32 cellular contexts compared by ENCODE assay signal in the genomic region with DNA sequence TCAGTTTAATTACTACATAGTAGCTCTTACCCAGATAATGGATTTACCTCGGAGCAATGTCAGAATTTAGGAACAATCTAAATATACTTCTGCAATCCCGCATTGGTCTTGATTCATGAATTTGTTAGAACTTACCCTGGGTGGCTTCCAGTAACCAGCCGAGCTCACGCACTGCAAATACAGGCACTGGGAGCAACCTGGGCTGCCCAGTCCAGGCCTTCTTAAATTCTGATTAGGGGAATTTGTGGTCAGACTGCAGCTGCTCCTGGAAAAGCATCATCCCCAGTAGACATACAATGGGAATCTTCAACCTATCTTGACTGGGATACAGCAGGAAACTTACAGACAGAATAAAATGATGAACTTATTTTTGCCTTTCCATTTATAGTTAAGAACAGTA.
"Had no signal": no experiment of that assay in that cellular context is flagged by ENCODE, and none has a peak within 500 bp of the region (broad histone marks: within the 10 kb centered on the region; RNA-seq: fewer than 3 reads in every experiment).

No MANE protein-coding gene starts in this region.

- H3K9me3 Mint-ChIP-seq: natural killer cell; nephron; neural progenitor cell; stimulated activated memory B cell treated with anti-CD40 and anti-IgM and Interleukin-4, amounts not matched to agents 10 μg/mL and 1 μg/mL and 100 μg/mL, for 72 hours; stimulated activated naive CD8-positive, alpha-beta T cell treated with anti-CD3 and anti-CD28 coated beads, Interleukin-15, amount 100 ng/mL, for 72 hours; type B pancreatic cell had no signal

- H3K36me3 ChIP-seq: neural progenitor cell, ovary, right lobe of liver, sigmoid colon, spleen, suprapubic skin, tibial artery, transverse colon, upper lobe of right lung, uterus had no signal

- H3K4me1 Mint-ChIP-seq: natural killer cell; nephron; neural progenitor cell; stimulated activated memory B cell treated with anti-CD40 and anti-IgM and Interleukin-4, amounts not matched to agents 10 μg/mL and 1 μg/mL and 100 μg/mL, for 72 hours; stimulated activated naive CD8-positive, alpha-beta T cell treated with anti-CD3 and anti-CD28 coated beads, Interleukin-15, amount 100 ng/mL, for 72 hours had no signal

- H3K4me3 Mint-ChIP-seq: natural killer cell; nephron; neural progenitor cell; stimulated activated memory B cell treated with anti-CD40 and anti-IgM and Interleukin-4, amounts not matched to agents 10 μg/mL and 1 μg/mL and 100 μg/mL, for 72 hours; stimulated activated naive CD8-positive, alpha-beta T cell treated with anti-CD3 and anti-CD28 coated beads, Interleukin-15, amount 100 ng/mL, for 72 hours; type B pancreatic cell had no signal

- H3K9me3 ChIP-seq: ovary, psoas muscle, right lobe of liver, sigmoid colon, spleen, suprapubic skin, testis, tibial artery, transverse colon, upper lobe of right lung, uterus had no signal

- H3K27me3 Mint-ChIP-seq: stimulated activated memory B cell treated with anti-CD40 and anti-IgM and Interleukin-4, amounts not matched to agents 10 μg/mL and 1 μg/mL and 100 μg/mL, for 72 hours; stimulated activated naive CD8-positive, alpha-beta T cell treated with anti-CD3 and anti-CD28 coated beads, Interleukin-15, amount 100 ng/mL, for 72 hours; type B pancreatic cell had no signal

- H3K36me3 Mint-ChIP-seq: natural killer cell; neural progenitor cell; stimulated activated memory B cell treated with anti-CD40 and anti-IgM and Interleukin-4, amounts not matched to agents 10 μg/mL and 1 μg/mL and 100 μg/mL, for 72 hours; type B pancreatic cell had no signal

- DNase-seq: natural killer cell; occipital lobe; ovary; posterior cingulate gyrus; psoas muscle; right cardiac atrium; right lobe of liver; sigmoid colon; spleen; stimulated activated CD4-positive, alpha-beta T cell treated with anti-CD3 and anti-CD28 coated beads, Interleukin-12 subunit alpha, Interleukin-12 subunit beta, amount 100 ng/mL, for 4 hours; stimulated activated CD4-positive, alpha-beta T cell treated with anti-CD3 and anti-CD28 coated beads, Interleukin-1b, Interleukin-23, amount 100 ng/mL, for 48 hours; stimulated activated CD4-positive, alpha-beta T cell treated with anti-CD3 and anti-CD28 coated beads, Interleukin-4, amount 100 ng/mL, for 1 hour; stimulated activated CD4-positive, alpha-beta T cell treated with anti-CD3 and anti-CD28 coated beads, Interleukin-4, amount 100 ng/mL, for 4 hours; stimulated activated CD8-positive, alpha-beta memory T cell treated with anti-CD3 and anti-CD28 coated beads, Interleukin-4, amount 100 ng/mL, for 48 hours; stimulated activated naive CD4-positive, alpha-beta T cell; stimulated activated naive CD8-positive, alpha-beta T cell treated with anti-CD3 and anti-CD28 coated beads, Interleukin-15, amount 100 ng/mL, for 72 hours; stimulated activated naive CD8-positive, alpha-beta T cell treated with anti-CD3 and anti-CD28 coated beads, Interleukin-15, Interleukin-2, amounts not matched to agents 100 U/mL and 50 U/mL, for 24 hours; substantia nigra; testis; tibial artery; transverse colon; upper lobe of right lung; uterus had no signal

- H3K27me3 ChIP-seq: neural progenitor cell, ovary, right lobe of liver, sigmoid colon, spleen, suprapubic skin, testis, tibial artery, transverse colon, upper lobe of right lung, uterus had no signal

- H3K4me1 ChIP-seq: neural progenitor cell, parathyroid adenoma, psoas muscle, right lobe of liver, spleen, suprapubic skin, testis, transverse colon, upper lobe of right lung, uterus had no signal

- H3K4me3 ChIP-seq: neural progenitor cell, ovary, psoas muscle, right lobe of liver, sigmoid colon, skin epidermis, smooth muscle cell, spleen, suprapubic skin, testis, tibial artery, transverse colon, upper lobe of right lung, uterus had no signal

- H3K27ac Mint-ChIP-seq: natural killer cell; nephron; neural progenitor cell; progenitor cell of endocrine pancreas; stimulated activated memory B cell treated with anti-CD40 and anti-IgM and Interleukin-4, amounts not matched to agents 10 μg/mL and 1 μg/mL and 100 μg/mL, for 72 hours; stimulated activated naive CD8-positive, alpha-beta T cell treated with anti-CD3 and anti-CD28 coated beads, Interleukin-15, amount 100 ng/mL, for 72 hours; type B pancreatic cell had no signal

- H3K27ac ChIP-seq: neural progenitor cell, ovary, parathyroid adenoma, psoas muscle, right lobe of liver, sigmoid colon, skin epidermis, spleen, suprapubic skin, testis, tibial artery, transverse colon, upper lobe of right lung, uterus had no signal
